In genomic region chr2:200963129-200963917, GRCh38 we compare ENCODE assay signal across 8 cellular contexts.
DNase-seq lines count a peak whose midpoint lies in the region; ATAC-seq lines count a peak whose summit lies in the region.

TSS of gene ORC2 (minus strand) at chr2:200963660. CDS start at chr2:200958123, 5,537 bp downstream.

- DNase-seq in Ammon's horn (ENCODE audit: low spot score) (peak; percentile 95), NCI-H446 treated with DMSO at 0.1 percent for 48 hours (lab: John Stamatoyannopoulos, UW) (peak; percentile 87), cerebellar nuclear complex (lab: John Stamatoyannopoulos, UW) (peak; percentile 59 to 90), islet precursor cell (peak; percentile 98)
- DNase-seq in stimulated activated CD4-positive, alpha-beta T cell treated with anti-CD3 and anti-CD28 coated beads, Interleukin-12 subunit alpha, Interleukin-12 subunit beta, amount 100 ng/mL, for 48 hours (ENCODE audit: low read depth in 2 of 3, low spot score in 1 of 3) = peak; percentile 85 to 90 (median 90)

- ATAC-seq in GM19043 (IDR thresholded peaks at IDR 0.05; ENCODE audit: low read depth, unreplicated experiment) (peak; percentile 89), HG03378 (IDR thresholded peaks at IDR 0.05; ENCODE audit: unreplicated experiment) (peak; percentile 70)
- peak; percentile 95 for ATAC-seq in activated CD4-positive, CD25-positive, alpha-beta regulatory T cell treated with anti-CD3 and anti-CD28 coated beads, Interleukin-2, amount 50 U/mL, for 24 hours

Comparison
In these comparisons a context has a peak if more than half of its experiments do, and no peak if none do; other contexts are left out.
1. Peak in every context shown above with its lines: DNase-seq and ATAC-seq.